ENCODE assay signal across 1 cellular context in genomic region chr1:20430355-20431290, GRCh38.
A peak's percentile ranks its signal among the peaks of the same experiment; 100 is the strongest.
TF ChIP-seq lines count a peak whose summit lies in the region.

No MANE protein-coding gene starts in this region.

TF ChIP-seq in HepG2, 621 proteins besides CTCF, POLR2A, EP300 and RAD21 (continued from another document):
- TF ChIP-seq, protein P1, sequence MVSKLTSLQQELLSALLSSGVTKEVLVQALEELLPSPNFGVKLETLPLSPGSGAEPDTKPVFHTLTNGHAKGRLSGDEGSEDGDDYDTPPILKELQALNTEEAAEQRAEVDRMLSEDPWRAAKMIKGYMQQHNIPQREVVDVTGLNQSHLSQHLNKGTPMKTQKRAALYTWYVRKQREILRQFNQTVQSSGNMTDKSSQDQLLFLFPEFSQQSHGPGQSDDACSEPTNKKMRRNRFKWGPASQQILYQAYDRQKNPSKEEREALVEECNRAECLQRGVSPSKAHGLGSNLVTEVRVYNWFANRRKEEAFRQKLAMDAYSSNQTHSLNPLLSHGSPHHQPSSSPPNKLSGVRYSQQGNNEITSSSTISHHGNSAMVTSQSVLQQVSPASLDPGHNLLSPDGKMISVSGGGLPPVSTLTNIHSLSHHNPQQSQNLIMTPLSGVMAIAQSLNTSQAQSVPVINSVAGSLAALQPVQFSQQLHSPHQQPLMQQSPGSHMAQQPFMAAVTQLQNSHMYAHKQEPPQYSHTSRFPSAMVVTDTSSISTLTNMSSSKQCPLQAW (CRISPR knock-in tag; IDR thresholded peaks at IDR 0.05): peak; percentile 41; the same call in 1 of the 2 replicates
- TF ChIP-seq, protein P2, sequence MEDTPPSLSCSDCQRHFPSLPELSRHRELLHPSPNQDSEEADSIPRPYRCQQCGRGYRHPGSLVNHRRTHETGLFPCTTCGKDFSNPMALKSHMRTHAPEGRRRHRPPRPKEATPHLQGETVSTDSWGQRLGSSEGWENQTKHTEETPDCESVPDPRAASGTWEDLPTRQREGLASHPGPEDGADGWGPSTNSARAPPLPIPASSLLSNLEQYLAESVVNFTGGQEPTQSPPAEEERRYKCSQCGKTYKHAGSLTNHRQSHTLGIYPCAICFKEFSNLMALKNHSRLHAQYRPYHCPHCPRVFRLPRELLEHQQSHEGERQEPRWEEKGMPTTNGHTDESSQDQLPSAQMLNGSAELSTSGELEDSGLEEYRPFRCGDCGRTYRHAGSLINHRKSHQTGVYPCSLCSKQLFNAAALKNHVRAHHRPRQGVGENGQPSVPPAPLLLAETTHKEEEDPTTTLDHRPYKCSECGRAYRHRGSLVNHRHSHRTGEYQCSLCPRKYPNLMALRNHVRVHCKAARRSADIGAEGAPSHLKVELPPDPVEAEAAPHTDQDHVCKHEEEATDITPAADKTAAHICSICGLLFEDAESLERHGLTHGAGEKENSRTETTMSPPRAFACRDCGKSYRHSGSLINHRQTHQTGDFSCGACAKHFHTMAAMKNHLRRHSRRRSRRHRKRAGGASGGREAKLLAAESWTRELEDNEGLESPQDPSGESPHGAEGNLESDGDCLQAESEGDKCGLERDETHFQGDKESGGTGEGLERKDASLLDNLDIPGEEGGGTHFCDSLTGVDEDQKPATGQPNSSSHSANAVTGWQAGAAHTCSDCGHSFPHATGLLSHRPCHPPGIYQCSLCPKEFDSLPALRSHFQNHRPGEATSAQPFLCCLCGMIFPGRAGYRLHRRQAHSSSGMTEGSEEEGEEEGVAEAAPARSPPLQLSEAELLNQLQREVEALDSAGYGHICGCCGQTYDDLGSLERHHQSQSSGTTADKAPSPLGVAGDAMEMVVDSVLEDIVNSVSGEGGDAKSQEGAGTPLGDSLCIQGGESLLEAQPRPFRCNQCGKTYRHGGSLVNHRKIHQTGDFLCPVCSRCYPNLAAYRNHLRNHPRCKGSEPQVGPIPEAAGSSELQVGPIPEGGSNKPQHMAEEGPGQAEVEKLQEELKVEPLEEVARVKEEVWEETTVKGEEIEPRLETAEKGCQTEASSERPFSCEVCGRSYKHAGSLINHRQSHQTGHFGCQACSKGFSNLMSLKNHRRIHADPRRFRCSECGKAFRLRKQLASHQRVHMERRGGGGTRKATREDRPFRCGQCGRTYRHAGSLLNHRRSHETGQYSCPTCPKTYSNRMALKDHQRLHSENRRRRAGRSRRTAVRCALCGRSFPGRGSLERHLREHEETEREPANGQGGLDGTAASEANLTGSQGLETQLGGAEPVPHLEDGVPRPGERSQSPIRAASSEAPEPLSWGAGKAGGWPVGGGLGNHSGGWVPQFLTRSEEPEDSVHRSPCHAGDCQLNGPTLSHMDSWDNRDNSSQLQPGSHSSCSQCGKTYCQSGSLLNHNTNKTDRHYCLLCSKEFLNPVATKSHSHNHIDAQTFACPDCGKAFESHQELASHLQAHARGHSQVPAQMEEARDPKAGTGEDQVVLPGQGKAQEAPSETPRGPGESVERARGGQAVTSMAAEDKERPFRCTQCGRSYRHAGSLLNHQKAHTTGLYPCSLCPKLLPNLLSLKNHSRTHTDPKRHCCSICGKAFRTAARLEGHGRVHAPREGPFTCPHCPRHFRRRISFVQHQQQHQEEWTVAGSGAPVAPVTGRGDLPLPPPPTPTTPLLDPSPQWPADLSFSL (CRISPR knock-in tag; IDR thresholded peaks at IDR 0.05): no peak
- TF ChIP-seq PCBP2 (optimal IDR thresholded peaks at IDR 0.05; ENCODE audit: low read depth, low read length, poor library complexity, severe bottlenecking): peak; percentile 76
- peak; percentile 98 for TF ChIP-seq ZBTB33 (CRISPR knock-in tag; IDR thresholded peaks at IDR 0.05)
